In genomic region chr17:77429985-77430752, GRCh38 we compare ENCODE assay signal across 1 cellular context.
TF ChIP-seq lines count a peak whose summit lies in the region.

No MANE protein-coding gene starts in this region.

TF ChIP-seq in HepG2, 621 proteins besides CTCF, POLR2A, EP300 and RAD21 (continued from another document and continues in another):
- TF ChIP-seq ARID5B (CRISPR knock-in tag; IDR thresholded peaks at IDR 0.05) = peak; percentile 72
- TF ChIP-seq DRAP1 (CRISPR knock-in tag; IDR thresholded peaks at IDR 0.05) = peak; percentile 72; the same call in 1 of the 2 replicates
- TF ChIP-seq ZNF747 (CRISPR knock-in tag; IDR thresholded peaks at IDR 0.05; ENCODE audit: borderline replicate concordance) = peak; percentile 60; the same call in 1 of the 2 replicates
- no peak for TF ChIP-seq RAD51 (IDR thresholded peaks at IDR 0.05; ENCODE audit: borderline replicate concordance)
- no peak for TF ChIP-seq POLR2G (IDR thresholded peaks at IDR 0.05; ENCODE audit: low read depth, low read length)
- TF ChIP-seq GATA4 (IDR thresholded peaks at IDR 0.05; ENCODE audit: borderline replicate concordance, low read depth) = no peak
- peak; percentile 51; the same call in 1 of the 2 replicates for TF ChIP-seq ZKSCAN8 (CRISPR knock-in tag; IDR thresholded peaks at IDR 0.05; ENCODE audit: borderline replicate concordance)
- peak; percentile 80; the same call in 1 of the 2 replicates for TF ChIP-seq ZNF501 (CRISPR knock-in tag; IDR thresholded peaks at IDR 0.05)
- TF ChIP-seq THRA (CRISPR knock-in tag; IDR thresholded peaks at IDR 0.05; ENCODE audit: borderline replicate concordance) = peak; percentile 80
- 0 out of 2 replicates have a peak, but pooled peaks have one; percentile 75 for TF ChIP-seq ZNF572 (CRISPR knock-in tag; IDR thresholded peaks at IDR 0.05)
- TF ChIP-seq NFE2L2 (IDR thresholded peaks at IDR 0.05; ENCODE audit: low read length) = no peak
- no peak for TF ChIP-seq FLYWCH1 (CRISPR knock-in tag; IDR thresholded peaks at IDR 0.05)
- peak; percentile 41; the same call in 1 of the 2 replicates for TF ChIP-seq HIC2 (CRISPR knock-in tag; IDR thresholded peaks at IDR 0.05; ENCODE audit: low read depth)
- TF ChIP-seq ZNF512B (CRISPR knock-in tag; IDR thresholded peaks at IDR 0.05; ENCODE audit: borderline replicate concordance) = no peak
- TF ChIP-seq ZBED4 (CRISPR knock-in tag; IDR thresholded peaks at IDR 0.05; ENCODE audit: borderline replicate concordance) = peak; percentile 63; the same call in 1 of the 2 replicates
- TF ChIP-seq CHD2 (IDR thresholded peaks at IDR 0.05; ENCODE audit: low read depth, low read length) = no peak
- TF ChIP-seq PBX3 (CRISPR knock-in tag; IDR thresholded peaks at IDR 0.05; ENCODE audit: borderline replicate concordance) = no peak
- TF ChIP-seq SOX13 (IDR thresholded peaks at IDR 0.05) = no peak
- TF ChIP-seq SOX13 (CRISPR knock-in tag; conservative IDR thresholded peaks at IDR 0.05 in 1 of 2, IDR thresholded peaks at IDR 0.05 in 1 of 2) = peak in 1 of 2 experiments; percentile 63; a peak in 2 of 4 replicates
- no peak for TF ChIP-seq ZSCAN31 (CRISPR knock-in tag; IDR thresholded peaks at IDR 0.05; ENCODE audit: low read depth)
- peak; percentile 61; the same call in 1 of the 2 replicates for TF ChIP-seq NR2C2 (CRISPR knock-in tag; IDR thresholded peaks at IDR 0.05; ENCODE audit: borderline replicate concordance)
- TF ChIP-seq CERS6 (CRISPR knock-in tag; IDR thresholded peaks at IDR 0.05) = no peak
- no peak for TF ChIP-seq ZNF639 (CRISPR knock-in tag; conservative IDR thresholded peaks at IDR 0.05)
- no peak for TF ChIP-seq ZNF781 (CRISPR knock-in tag; IDR thresholded peaks at IDR 0.05; ENCODE audit: borderline replicate concordance, not compliant biosample characterization)
- TF ChIP-seq ZNF674 (CRISPR knock-in tag; IDR thresholded peaks at IDR 0.05; ENCODE audit: low read depth) = no peak
- TF ChIP-seq ISX (CRISPR knock-in tag; conservative IDR thresholded peaks at IDR 0.05) = no peak
- no peak for TF ChIP-seq U2AF1 (optimal IDR thresholded peaks at IDR 0.05; ENCODE audit: low read depth, low read length)
- no peak for TF ChIP-seq SP2 (CRISPR knock-in tag; IDR thresholded peaks at IDR 0.05)
- no peak for TF ChIP-seq LCORL (IDR thresholded peaks at IDR 0.05)
- TF ChIP-seq LCORL (CRISPR knock-in tag; IDR thresholded peaks at IDR 0.05) = peak; percentile 85; the same call in 1 of the 2 replicates
- no peak; the same call in 1 of the 2 replicates for TF ChIP-seq ZNF800 (CRISPR knock-in tag; IDR thresholded peaks at IDR 0.05)
- peak; percentile 3; the same call in 1 of the 2 replicates for TF ChIP-seq BHLHE40 (IDR thresholded peaks at IDR 0.05; ENCODE audit: low read length)
- TF ChIP-seq ZNF224 (CRISPR knock-in tag; IDR thresholded peaks at IDR 0.05) = no peak
- TF ChIP-seq ZNF124 (CRISPR knock-in tag; IDR thresholded peaks at IDR 0.05) = 0 out of 2 replicates have a peak, but pooled peaks have one; percentile 39
